Comparison of ENCODE assay signal across 18 cellular contexts in the genomic region with DNA sequence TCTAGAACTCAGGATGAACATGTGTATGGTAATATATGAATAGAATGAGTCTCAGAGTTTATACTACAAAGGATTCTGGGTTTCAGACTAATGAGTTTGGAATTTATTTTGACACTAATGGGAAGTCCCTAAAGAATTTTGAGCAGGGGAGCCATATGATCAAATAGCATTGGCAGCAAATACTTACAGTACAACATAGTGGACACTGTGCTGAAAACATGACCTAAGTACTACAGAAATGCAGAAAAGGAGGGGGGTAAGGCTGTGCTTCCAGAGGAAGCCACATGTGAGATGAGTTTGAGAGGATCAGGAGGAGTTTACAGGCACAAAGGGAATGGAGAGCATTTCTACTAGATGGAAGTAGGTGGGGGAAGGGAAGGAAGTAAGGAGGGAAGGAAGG.
DNase-seq lines count a peak whose midpoint lies in the region; ATAC-seq, FAIRE-seq and TF ChIP-seq lines count a peak whose summit lies in the region.
"Had no signal": no experiment of that assay in that cellular context is flagged by ENCODE, and none has a peak within 500 bp of the region (broad histone marks: within the 10 kb centered on the region; RNA-seq: fewer than 3 reads in every experiment).

No MANE protein-coding gene starts in this region.

- H3K9me2 ChIP-seq in GM23248 (ENCODE audit: insufficient read depth), result no peaks in the 10 kb centered on the region

- H3K36me3 ChIP-seq in GM12878 (ENCODE audit: control insufficient read depth in 2 of 2, insufficient read depth in 2 of 2, low read length in 1 of 2) (no peaks in the 10 kb centered on the region), GM23248 (ENCODE audit: low read depth) (no peaks in the 10 kb centered on the region)
- H3K36me3 ChIP-seq: suprapubic skin had no signal

- H3F3A ChIP-seq in GM23248 (ENCODE audit: insufficient read depth), result no peaks in the 10 kb centered on the region

- H3K27ac ChIP-seq in GM12878 (ENCODE audit: control insufficient read depth, insufficient read depth), result no peak overlapping the region
- H3K27ac ChIP-seq in GM23248, result no peak overlapping the region
- H3K27ac ChIP-seq: parathyroid adenoma, suprapubic skin had no signal

- BruUV-seq in GM12878 (replicated peaks; lab: Mats Ljungman, UMichigan), result no TSS peak

- no peak overlapping the region for H2AFZ ChIP-seq in GM12878 (ENCODE audit: control insufficient read depth, low read depth, low read length)
- no peak overlapping the region for H2AFZ ChIP-seq in GM23248
- H2AFZ ChIP-seq: parathyroid adenoma had no signal

- H4K20me1 ChIP-seq in GM12878 (ENCODE audit: control insufficient read depth, insufficient read depth), result no peaks in the 10 kb centered on the region
- no peaks in the 10 kb centered on the region for H4K20me1 ChIP-seq in GM23248 (ENCODE audit: insufficient read depth)

- SMC1A ChIA-PET in GM12878 (lab: Charles Lee; ENCODE audit: uncharacterized antibody, unreplicated experiment), result interaction anchor here (1.8 to 4.1 kb wide), 2 partner anchors 9 to 88 kb away, joined by 7 to 20 read pairs; no protein-coding TSS in a partner anchor

- CTCF ChIA-PET in GM12878 (lab: Yijun Ruan, JAX), result no interaction called here

- H3K36me3 Mint-ChIP-seq in T-helper 1 cell treated with Interleukin-12 subunit alpha and Interleukin-12 subunit beta and Interleukin-4 antibody, amounts not matched to agents 30 μg/mL and 1 μg/mL, for 36 hours (ENCODE audit: low read depth), result peaks cover 2% of the 10 kb centered on the region
- H3K36me3 Mint-ChIP-seq: CD4-positive, CD25-positive, alpha-beta regulatory T cell had no signal

- H3K4me3 ChIP-seq in GM12878 (no peak overlapping the region), GM23248 (no peak overlapping the region)
- H3K4me3 ChIP-seq: lung, suprapubic skin had no signal

- no peaks in the 10 kb centered on the region for H3K27me3 Mint-ChIP-seq in T-helper 1 cell treated with Interleukin-12 subunit alpha and Interleukin-12 subunit beta and Interleukin-4 antibody, amounts not matched to agents 30 μg/mL and 1 μg/mL, for 36 hours (ENCODE audit: low read depth)
- H3K27me3 Mint-ChIP-seq: naive B cell had no signal

- H3K27me3 ChIP-seq in GM12878 (replicated peaks in 1 of 2; ENCODE audit: control insufficient read depth in 2 of 2, insufficient read depth in 2 of 2, low read length in 1 of 2), result no peaks in the 10 kb centered on the region
- H3K27me3 ChIP-seq in GM23248 (replicated peaks; ENCODE audit: insufficient read depth), result no peaks in the 10 kb centered on the region
- H3K27me3 ChIP-seq: suprapubic skin had no signal

- TF ChIP-seq POLR2A in GM12878 (IDR thresholded peaks at IDR 0.05; ENCODE audit: low read depth, low read length), result no peak

- RAD21 ChIA-PET in GM12878 (lab: Charles Lee; ENCODE audit: unreplicated experiment), result no interaction called here

- no peak overlapping the region for H3K4me3 Mint-ChIP-seq in T-helper 1 cell treated with Interleukin-12 subunit alpha and Interleukin-12 subunit beta and Interleukin-4 antibody, amounts not matched to agents 30 μg/mL and 1 μg/mL, for 36 hours
- H3K4me3 Mint-ChIP-seq: CD4-positive, CD25-positive, alpha-beta regulatory T cell; naive B cell had no signal

- H3K9ac ChIP-seq in GM12878 (ENCODE audit: control insufficient read depth, insufficient read depth, low read length), result no peak overlapping the region
- no peak overlapping the region for H3K9ac ChIP-seq in GM23248
- H3K9ac ChIP-seq: parathyroid adenoma had no signal

- DNase-seq in T-helper 1 cell (no peak), NCI-H748 (lab: John Stamatoyannopoulos, UW; ENCODE audit: unreplicated experiment) (peak; percentile 48), GM12878 (ENCODE audit: low read depth, low spot score) (no peak), urothelium cell line (ENCODE audit: low spot score) (peak; percentile 30), cerebellum (ENCODE audit: low spot score) (no peak), GM23248 (no peak)
- DNase-seq: activated CD4-positive, alpha-beta T cell treated with anti-CD3 and anti-CD28 coated beads for 48 hours; activated CD8-positive, alpha-beta memory T cell treated with anti-CD3 and anti-CD28 coated beads, Interleukin-2, amount 50 U/mL, for 4 hours; activated gamma-delta T cell; CD4-positive, CD25-positive, alpha-beta regulatory T cell; naive B cell; NCI-H2081 treated with DMSO at 0.1 percent for 48 hours; stimulated activated CD4-positive, alpha-beta T cell treated with anti-CD3 and anti-CD28 coated beads, Interleukin-4, amount 100 ng/mL, for 1 hour had no signal

- 0 out of 3 replicates have a peak, but pooled peaks have one; percentile 6 for ATAC-seq in GM12878
- ATAC-seq in GM19455 (IDR thresholded peaks at IDR 0.05; ENCODE audit: unreplicated experiment), result no peak

- H3K79me2 ChIP-seq in GM12878 (ENCODE audit: control insufficient read depth, insufficient read depth, low read length) (no peaks in the 10 kb centered on the region), GM23248 (ENCODE audit: insufficient read depth) (no peaks in the 10 kb centered on the region)
- H3K79me2 ChIP-seq: parathyroid adenoma had no signal

- H3K27ac Mint-ChIP-seq in T-helper 1 cell treated with Interleukin-12 subunit alpha and Interleukin-12 subunit beta and Interleukin-4 antibody, amounts not matched to agents 30 μg/mL and 1 μg/mL, for 36 hours, result peak overlapping the region; percentile 1
- H3K27ac Mint-ChIP-seq: CD4-positive, CD25-positive, alpha-beta regulatory T cell had no signal

- no peaks in the 10 kb centered on the region for H3K9me3 ChIP-seq in GM12878 (replicated peaks; ENCODE audit: control insufficient read depth, insufficient read depth, low read length)
- no peaks in the 10 kb centered on the region for H3K9me3 ChIP-seq in GM23248 (ENCODE audit: low read depth)
- H3K9me3 ChIP-seq: suprapubic skin had no signal

- intact Hi-C loops in GM12878 (cut with micrococcal nuclease; ENCODE audit: unreplicated experiment), result no loop called here

- H3K4me1 Mint-ChIP-seq in T-helper 1 cell treated with Interleukin-12 subunit alpha and Interleukin-12 subunit beta and Interleukin-4 antibody, amounts not matched to agents 30 μg/mL and 1 μg/mL, for 36 hours (ENCODE audit: low read depth), result peaks cover 26% of the 10 kb centered on the region
- H3K4me1 Mint-ChIP-seq: naive B cell had no signal

- TF ChIP-seq RAD21 in GM12878 (IDR thresholded peaks at IDR 0.05; ENCODE audit: insufficient read depth, low read depth, low read length), result no peak

- no peak for TF ChIP-seq EP300 in GM12878 (IDR thresholded peaks at IDR 0.05; ENCODE audit: borderline replicate concordance in 1 of 2, control insufficient read depth in 1 of 2, low read depth in 2 of 2, low read length in 2 of 2)

- H3K9me3 Mint-ChIP-seq in T-helper 1 cell treated with Interleukin-12 subunit alpha and Interleukin-12 subunit beta and Interleukin-4 antibody, amounts not matched to agents 30 μg/mL and 1 μg/mL, for 36 hours, result no peaks in the 10 kb centered on the region
- H3K9me3 Mint-ChIP-seq: naive B cell had no signal

- POLR2A ChIA-PET in GM12878 (lab: Charles Lee), result no interaction called here

- H3K4me1 ChIP-seq in GM12878 (ENCODE audit: control insufficient read depth, insufficient read depth, low read length) (no peaks in the 10 kb centered on the region), GM23248 (ENCODE audit: insufficient read depth) (no peaks in the 10 kb centered on the region)
- H3K4me1 ChIP-seq: parathyroid adenoma, suprapubic skin had no signal

- TF ChIP-seq CTCF in GM12878 (IDR thresholded peaks at IDR 0.05 in 2 of 3, conservative IDR thresholded peaks at IDR 0.05 in 1 of 3; ENCODE audit: control insufficient read depth in 2 of 3, extremely low read depth in 1 of 3, insufficient read depth in 1 of 3, low read depth in 3 of 3, low read length in 3 of 3), result no peak

- FAIRE-seq in GM12878 (lab: Jason Lieb, UNC), result no peak
- FAIRE-seq in urothelium cell line (lab: Jason Lieb, UNC), result no peak

- H3K4me2 ChIP-seq in GM12878 (ENCODE audit: control insufficient read depth, insufficient read depth), result no peak overlapping the region
- H3K4me2 ChIP-seq in GM23248 (ENCODE audit: unreplicated experiment), result no peak overlapping the region

- in situ Hi-C loops in GM12878 (cut with MboI), result no loop called here
- in situ Hi-C loops in GM23248 (cut with MboI), result no loop called here

TF ChIP-seq in GM12878, 131 proteins besides CTCF, POLR2A, EP300 and RAD21:
- TF ChIP-seq ETV6 (conservative IDR thresholded peaks at IDR 0.05 in 1 of 2, IDR thresholded peaks at IDR 0.05 in 1 of 2; ENCODE audit: borderline replicate concordance in 1 of 2, low read depth in 1 of 2) (peak in 1 of 2 experiments; percentile 35; a peak in 1 of 4 replicates), EED (IDR thresholded peaks at IDR 0.05; ENCODE audit: low read depth) (no peak), FOS (IDR thresholded peaks at IDR 0.05; ENCODE audit: borderline replicate concordance, extremely low read depth, insufficient read length) (no peak)

Comparison
In these comparisons a context has a peak if more than half of its experiments do, and no peak if none do; other contexts are left out.
1. DNase-seq: peak in NCI-H748 (single experiment) and urothelium cell line (single experiment); none in T-helper 1 cell (0 of 5), GM12878 (single experiment), cerebellum (single experiment) and GM23248 (single experiment).